Comparison of ENCODE assay signal across 1 cellular context in the genomic region with DNA sequence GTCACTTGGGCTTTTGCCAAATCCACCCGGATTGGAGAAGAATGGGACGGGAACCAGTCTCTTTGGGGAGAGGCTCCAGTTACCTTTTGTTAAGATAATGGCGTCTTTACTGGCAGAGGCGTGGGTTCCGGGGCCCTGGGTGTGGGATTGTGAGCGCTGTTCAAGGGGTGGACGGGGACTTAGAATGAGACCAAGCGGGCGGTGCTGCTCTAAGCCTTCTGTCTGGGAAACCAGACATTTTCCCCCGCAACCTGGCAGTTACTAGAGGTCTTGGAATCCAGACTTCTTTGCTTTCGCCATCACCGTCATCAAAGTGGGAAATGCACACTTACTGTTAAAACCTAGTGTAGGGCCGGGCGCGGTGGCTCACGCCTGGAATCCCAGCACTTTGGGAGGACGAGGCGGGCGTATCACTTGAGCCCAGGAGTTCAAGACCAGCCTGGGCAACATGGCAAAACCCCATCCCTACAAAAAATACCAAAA.
TF ChIP-seq lines count a peak whose summit lies in the region.

No MANE protein-coding gene starts in this region.

TF ChIP-seq in HepG2, 621 proteins besides CTCF, POLR2A, EP300 and RAD21 (continued from another document and continues in another):
- TF ChIP-seq, protein P1, sequence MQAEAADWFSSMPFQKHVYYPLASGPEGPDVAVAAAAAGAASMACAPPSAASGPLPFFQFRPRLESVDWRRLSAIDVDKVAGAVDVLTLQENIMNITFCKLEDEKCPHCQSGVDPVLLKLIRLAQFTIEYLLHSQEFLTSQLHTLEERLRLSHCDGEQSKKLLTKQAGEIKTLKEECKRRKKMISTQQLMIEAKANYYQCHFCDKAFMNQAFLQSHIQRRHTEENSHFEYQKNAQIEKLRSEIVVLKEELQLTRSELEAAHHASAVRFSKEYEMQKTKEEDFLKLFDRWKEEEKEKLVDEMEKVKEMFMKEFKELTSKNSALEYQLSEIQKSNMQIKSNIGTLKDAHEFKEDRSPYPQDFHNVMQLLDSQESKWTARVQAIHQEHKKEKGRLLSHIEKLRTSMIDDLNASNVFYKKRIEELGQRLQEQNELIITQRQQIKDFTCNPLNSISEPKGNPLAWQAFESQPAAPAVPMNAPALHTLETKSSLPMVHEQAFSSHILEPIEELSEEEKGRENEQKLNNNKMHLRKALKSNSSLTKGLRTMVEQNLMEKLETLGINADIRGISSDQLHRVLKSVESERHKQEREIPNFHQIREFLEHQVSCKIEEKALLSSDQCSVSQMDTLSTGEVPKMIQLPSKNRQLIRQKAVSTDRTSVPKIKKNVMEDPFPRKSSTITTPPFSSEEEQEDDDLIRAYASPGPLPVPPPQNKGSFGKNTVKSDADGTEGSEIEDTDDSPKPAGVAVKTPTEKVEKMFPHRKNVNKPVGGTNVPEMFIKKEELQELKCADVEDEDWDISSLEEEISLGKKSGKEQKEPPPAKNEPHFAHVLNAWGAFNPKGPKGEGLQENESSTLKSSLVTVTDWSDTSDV (CRISPR knock-in tag; IDR thresholded peaks at IDR 0.05) = no peak; the same call in 1 of the 2 replicates
- TF ChIP-seq PAF1 (CRISPR knock-in tag; IDR thresholded peaks at IDR 0.05) (no peak), RARA (CRISPR knock-in tag; IDR thresholded peaks at IDR 0.05) (no peak), REXO4 (CRISPR knock-in tag; IDR thresholded peaks at IDR 0.05; ENCODE audit: borderline replicate concordance) (no peak), ZNF543 (CRISPR knock-in tag; IDR thresholded peaks at IDR 0.05) (no peak), ZNF670 (CRISPR knock-in tag; IDR thresholded peaks at IDR 0.05; ENCODE audit: borderline replicate concordance) (no peak), ATRX (CRISPR knock-in tag; IDR thresholded peaks at IDR 0.05; ENCODE audit: borderline replicate concordance) (no peak), TBX2 (CRISPR knock-in tag; IDR thresholded peaks at IDR 0.05; ENCODE audit: borderline replicate concordance) (no peak), CAMTA2 (CRISPR knock-in tag; IDR thresholded peaks at IDR 0.05; ENCODE audit: borderline replicate concordance) (no peak), FOXO1 (CRISPR knock-in tag; IDR thresholded peaks at IDR 0.05) (no peak), POLR2AphosphoS2 (IDR thresholded peaks at IDR 0.05; ENCODE audit: low read depth, low read length) (no peak), RELA (CRISPR knock-in tag; IDR thresholded peaks at IDR 0.05) (0 out of 2 replicates have a peak, but pooled peaks have one; percentile 13), LCORL (IDR thresholded peaks at IDR 0.05) (no peak), LCORL (CRISPR knock-in tag; IDR thresholded peaks at IDR 0.05) (no peak), ZNF232 (CRISPR knock-in tag; IDR thresholded peaks at IDR 0.05; ENCODE audit: borderline replicate concordance) (peak; percentile 13; the same call in 1 of the 2 replicates), HES4 (CRISPR knock-in tag; IDR thresholded peaks at IDR 0.05; ENCODE audit: borderline replicate concordance) (peak; percentile 87), ERF (CRISPR knock-in tag; IDR thresholded peaks at IDR 0.05) (no peak), ARNTL (CRISPR knock-in tag; IDR thresholded peaks at IDR 0.05) (no peak; the same call in 1 of the 2 replicates), ZNF703 (CRISPR knock-in tag; IDR thresholded peaks at IDR 0.05; ENCODE audit: borderline replicate concordance) (no peak; the same call in 1 of the 2 replicates), NR2F6 (IDR thresholded peaks at IDR 0.05) (no peak), NR2F6 (CRISPR knock-in tag; IDR thresholded peaks at IDR 0.05) (no peak), CC2D1A (CRISPR knock-in tag; IDR thresholded peaks at IDR 0.05) (no peak), ZNF382 (CRISPR knock-in tag; IDR thresholded peaks at IDR 0.05; ENCODE audit: borderline replicate concordance) (no peak), ZBTB8A (CRISPR knock-in tag; IDR thresholded peaks at IDR 0.05; ENCODE audit: borderline replicate concordance, low read depth) (peak; percentile 21; the same call in 1 of the 2 replicates), FOSL1 (CRISPR knock-in tag; IDR thresholded peaks at IDR 0.05; ENCODE audit: borderline replicate concordance) (no peak), ZNF460 (CRISPR knock-in tag; IDR thresholded peaks at IDR 0.05; ENCODE audit: borderline replicate concordance) (peak; percentile 79), NFIC (IDR thresholded peaks at IDR 0.05; ENCODE audit: low read length) (no peak), ETV6 (CRISPR knock-in tag; conservative IDR thresholded peaks at IDR 0.05) (no peak), HMG20B (CRISPR knock-in tag; conservative IDR thresholded peaks at IDR 0.05) (no peak), ZNF629 (CRISPR knock-in tag; conservative IDR thresholded peaks at IDR 0.05) (no peak), SAP130 (CRISPR knock-in tag; IDR thresholded peaks at IDR 0.05; ENCODE audit: low read depth) (peak; percentile 26), GABPB1 (CRISPR knock-in tag; IDR thresholded peaks at IDR 0.05) (no peak)
- TF ChIP-seq, protein P2, sequence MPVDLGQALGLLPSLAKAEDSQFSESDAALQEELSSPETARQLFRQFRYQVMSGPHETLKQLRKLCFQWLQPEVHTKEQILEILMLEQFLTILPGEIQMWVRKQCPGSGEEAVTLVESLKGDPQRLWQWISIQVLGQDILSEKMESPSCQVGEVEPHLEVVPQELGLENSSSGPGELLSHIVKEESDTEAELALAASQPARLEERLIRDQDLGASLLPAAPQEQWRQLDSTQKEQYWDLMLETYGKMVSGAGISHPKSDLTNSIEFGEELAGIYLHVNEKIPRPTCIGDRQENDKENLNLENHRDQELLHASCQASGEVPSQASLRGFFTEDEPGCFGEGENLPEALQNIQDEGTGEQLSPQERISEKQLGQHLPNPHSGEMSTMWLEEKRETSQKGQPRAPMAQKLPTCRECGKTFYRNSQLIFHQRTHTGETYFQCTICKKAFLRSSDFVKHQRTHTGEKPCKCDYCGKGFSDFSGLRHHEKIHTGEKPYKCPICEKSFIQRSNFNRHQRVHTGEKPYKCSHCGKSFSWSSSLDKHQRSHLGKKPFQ (CRISPR knock-in tag; IDR thresholded peaks at IDR 0.05; ENCODE audit: insufficient replicate concordance) = peak; percentile 6
- TF ChIP-seq, protein P3, sequence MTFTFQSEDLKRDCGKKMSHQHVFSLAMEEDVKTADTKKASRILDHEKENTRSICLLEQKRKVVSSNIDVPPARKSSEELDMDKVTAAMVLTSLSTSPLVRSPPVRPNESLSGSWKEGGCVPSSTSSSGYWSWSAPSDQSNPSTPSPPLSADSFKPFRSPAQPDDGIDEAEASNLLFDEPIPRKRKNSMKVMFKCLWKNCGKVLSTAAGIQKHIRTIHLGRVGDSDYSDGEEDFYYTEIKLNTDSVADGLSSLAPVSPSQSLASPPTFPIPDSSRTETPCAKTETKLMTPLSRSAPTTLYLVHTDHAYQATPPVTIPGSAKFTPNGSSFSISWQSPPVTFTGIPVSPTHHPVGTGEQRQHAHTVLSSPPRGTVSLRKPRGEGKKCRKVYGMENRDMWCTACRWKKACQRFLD (CRISPR knock-in tag; IDR thresholded peaks at IDR 0.05; ENCODE audit: borderline replicate concordance) = peak; percentile 67; the same call in 1 of the 2 replicates
- TF ChIP-seq, protein P4, sequence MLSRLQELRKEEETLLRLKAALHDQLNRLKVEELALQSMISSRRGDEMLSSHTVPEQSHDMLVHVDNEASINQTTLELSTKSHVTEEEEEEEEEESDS (CRISPR knock-in tag; IDR thresholded peaks at IDR 0.05; ENCODE audit: borderline replicate concordance) = no peak
- TF ChIP-seq, protein P5, sequence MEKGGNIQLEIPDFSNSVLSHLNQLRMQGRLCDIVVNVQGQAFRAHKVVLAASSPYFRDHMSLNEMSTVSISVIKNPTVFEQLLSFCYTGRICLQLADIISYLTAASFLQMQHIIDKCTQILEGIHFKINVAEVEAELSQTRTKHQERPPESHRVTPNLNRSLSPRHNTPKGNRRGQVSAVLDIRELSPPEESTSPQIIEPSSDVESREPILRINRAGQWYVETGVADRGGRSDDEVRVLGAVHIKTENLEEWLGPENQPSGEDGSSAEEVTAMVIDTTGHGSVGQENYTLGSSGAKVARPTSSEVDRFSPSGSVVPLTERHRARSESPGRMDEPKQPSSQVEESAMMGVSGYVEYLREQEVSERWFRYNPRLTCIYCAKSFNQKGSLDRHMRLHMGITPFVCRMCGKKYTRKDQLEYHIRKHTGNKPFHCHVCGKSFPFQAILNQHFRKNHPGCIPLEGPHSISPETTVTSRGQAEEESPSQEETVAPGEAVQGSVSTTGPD (CRISPR knock-in tag; IDR thresholded peaks at IDR 0.05) = no peak; the same call in 1 of the 2 replicates
- TF ChIP-seq, protein P6, sequence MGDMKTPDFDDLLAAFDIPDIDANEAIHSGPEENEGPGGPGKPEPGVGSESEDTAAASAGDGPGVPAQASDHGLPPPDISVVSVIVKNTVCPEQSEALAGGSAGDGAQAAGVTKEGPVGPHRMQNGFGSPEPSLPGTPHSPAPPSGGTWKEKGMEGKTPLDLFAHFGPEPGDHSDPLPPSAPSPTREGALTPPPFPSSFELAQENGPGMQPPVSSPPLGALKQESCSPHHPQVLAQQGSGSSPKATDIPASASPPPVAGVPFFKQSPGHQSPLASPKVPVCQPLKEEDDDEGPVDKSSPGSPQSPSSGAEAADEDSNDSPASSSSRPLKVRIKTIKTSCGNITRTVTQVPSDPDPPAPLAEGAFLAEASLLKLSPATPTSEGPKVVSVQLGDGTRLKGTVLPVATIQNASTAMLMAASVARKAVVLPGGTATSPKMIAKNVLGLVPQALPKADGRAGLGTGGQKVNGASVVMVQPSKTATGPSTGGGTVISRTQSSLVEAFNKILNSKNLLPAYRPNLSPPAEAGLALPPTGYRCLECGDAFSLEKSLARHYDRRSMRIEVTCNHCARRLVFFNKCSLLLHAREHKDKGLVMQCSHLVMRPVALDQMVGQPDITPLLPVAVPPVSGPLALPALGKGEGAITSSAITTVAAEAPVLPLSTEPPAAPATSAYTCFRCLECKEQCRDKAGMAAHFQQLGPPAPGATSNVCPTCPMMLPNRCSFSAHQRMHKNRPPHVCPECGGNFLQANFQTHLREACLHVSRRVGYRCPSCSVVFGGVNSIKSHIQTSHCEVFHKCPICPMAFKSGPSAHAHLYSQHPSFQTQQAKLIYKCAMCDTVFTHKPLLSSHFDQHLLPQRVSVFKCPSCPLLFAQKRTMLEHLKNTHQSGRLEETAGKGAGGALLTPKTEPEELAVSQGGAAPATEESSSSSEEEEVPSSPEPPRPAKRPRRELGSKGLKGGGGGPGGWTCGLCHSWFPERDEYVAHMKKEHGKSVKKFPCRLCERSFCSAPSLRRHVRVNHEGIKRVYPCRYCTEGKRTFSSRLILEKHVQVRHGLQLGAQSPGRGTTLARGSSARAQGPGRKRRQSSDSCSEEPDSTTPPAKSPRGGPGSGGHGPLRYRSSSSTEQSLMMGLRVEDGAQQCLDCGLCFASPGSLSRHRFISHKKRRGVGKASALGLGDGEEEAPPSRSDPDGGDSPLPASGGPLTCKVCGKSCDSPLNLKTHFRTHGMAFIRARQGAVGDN (CRISPR knock-in tag; IDR thresholded peaks at IDR 0.05) = peak; percentile 55; the same call in 1 of the 2 replicates
- TF ChIP-seq, protein P7, sequence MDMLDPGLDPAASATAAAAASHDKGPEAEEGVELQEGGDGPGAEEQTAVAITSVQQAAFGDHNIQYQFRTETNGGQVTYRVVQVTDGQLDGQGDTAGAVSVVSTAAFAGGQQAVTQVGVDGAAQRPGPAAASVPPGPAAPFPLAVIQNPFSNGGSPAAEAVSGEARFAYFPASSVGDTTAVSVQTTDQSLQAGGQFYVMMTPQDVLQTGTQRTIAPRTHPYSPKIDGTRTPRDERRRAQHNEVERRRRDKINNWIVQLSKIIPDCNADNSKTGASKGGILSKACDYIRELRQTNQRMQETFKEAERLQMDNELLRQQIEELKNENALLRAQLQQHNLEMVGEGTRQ (IDR thresholded peaks at IDR 0.05; ENCODE audit: low read depth, low read length) = no peak
- TF ChIP-seq, protein P7 (CRISPR knock-in tag; IDR thresholded peaks at IDR 0.05; ENCODE audit: borderline replicate concordance) = no peak
- TF ChIP-seq, protein P8, sequence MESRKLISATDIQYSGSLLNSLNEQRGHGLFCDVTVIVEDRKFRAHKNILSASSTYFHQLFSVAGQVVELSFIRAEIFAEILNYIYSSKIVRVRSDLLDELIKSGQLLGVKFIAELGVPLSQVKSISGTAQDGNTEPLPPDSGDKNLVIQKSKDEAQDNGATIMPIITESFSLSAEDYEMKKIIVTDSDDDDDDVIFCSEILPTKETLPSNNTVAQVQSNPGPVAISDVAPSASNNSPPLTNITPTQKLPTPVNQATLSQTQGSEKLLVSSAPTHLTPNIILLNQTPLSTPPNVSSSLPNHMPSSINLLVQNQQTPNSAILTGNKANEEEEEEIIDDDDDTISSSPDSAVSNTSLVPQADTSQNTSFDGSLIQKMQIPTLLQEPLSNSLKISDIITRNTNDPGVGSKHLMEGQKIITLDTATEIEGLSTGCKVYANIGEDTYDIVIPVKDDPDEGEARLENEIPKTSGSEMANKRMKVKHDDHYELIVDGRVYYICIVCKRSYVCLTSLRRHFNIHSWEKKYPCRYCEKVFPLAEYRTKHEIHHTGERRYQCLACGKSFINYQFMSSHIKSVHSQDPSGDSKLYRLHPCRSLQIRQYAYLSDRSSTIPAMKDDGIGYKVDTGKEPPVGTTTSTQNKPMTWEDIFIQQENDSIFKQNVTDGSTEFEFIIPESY (CRISPR knock-in tag; IDR thresholded peaks at IDR 0.05) = no peak
